ENCODE assay signal across 11 cellular contexts in the genomic region with DNA sequence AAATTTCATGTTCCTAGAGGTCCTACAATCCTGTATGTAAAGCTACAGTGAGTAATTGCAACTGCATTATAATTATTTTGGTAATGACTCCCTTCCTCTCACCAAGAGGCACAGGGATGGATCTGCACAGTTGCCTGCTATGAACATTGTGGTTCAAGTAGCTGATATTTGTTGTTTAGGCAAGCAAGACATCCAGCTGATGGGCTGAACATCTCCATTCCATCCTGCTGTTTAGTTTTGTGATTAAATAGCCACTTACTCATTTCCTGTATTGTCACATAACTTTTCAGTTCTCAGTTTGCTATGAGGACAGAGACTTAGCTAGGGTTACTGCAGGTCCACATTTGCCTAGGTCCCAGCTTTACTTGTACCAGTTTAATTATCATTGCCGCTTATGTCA.
A peak's percentile ranks its signal among the peaks of the same experiment; 100 is the strongest.
DNase-seq lines count a peak whose midpoint lies in the region; ATAC-seq lines count a peak whose summit lies in the region.
"Had no signal": no experiment of that assay in that cellular context is flagged by ENCODE, and none has a peak within 500 bp of the region (broad histone marks: within the 10 kb centered on the region; RNA-seq: fewer than 3 reads in every experiment).

No MANE protein-coding gene starts in this region.

- H3K36me3 Mint-ChIP-seq in naive thymus-derived CD4-positive, alpha-beta T cell = peaks cover 0 to 3% (median 0%) of the 10 kb centered on the region in 5 donors
- no peaks in the 10 kb centered on the region for H3K36me3 Mint-ChIP-seq in effector memory CD8-positive, alpha-beta T cell (ENCODE audit: insufficient read depth)

- peak; percentile 56 for ATAC-seq in naive thymus-derived CD4-positive, alpha-beta T cell
- no peak for ATAC-seq in effector memory CD8-positive, alpha-beta T cell (replicated peaks)

- H3K36me3 ChIP-seq in naive thymus-derived CD4-positive, alpha-beta T cell (ENCODE audit: control insufficient read depth in 2 of 3, insufficient read depth in 3 of 3, low read length in 3 of 3) = no peaks in the 10 kb centered on the region

- H3K4me1 Mint-ChIP-seq in naive thymus-derived CD4-positive, alpha-beta T cell = peaks cover 24 to 58% (median 36%) of the 10 kb centered on the region in 7 donors
- H3K4me1 Mint-ChIP-seq in effector memory CD8-positive, alpha-beta T cell (ENCODE audit: low read depth in 2 of 2) = peaks cover 27 to 31% of the 10 kb centered on the region in 2 donors

- H3K27ac ChIP-seq in naive thymus-derived CD4-positive, alpha-beta T cell (ENCODE audit: low read depth, low read length) = no peak overlapping the region
- H3K27ac ChIP-seq: SK-N-MC had no signal

- H3K9me3 Mint-ChIP-seq in naive thymus-derived CD4-positive, alpha-beta T cell = no peaks in the 10 kb centered on the region
- H3K9me3 Mint-ChIP-seq in effector memory CD8-positive, alpha-beta T cell = no peaks in the 10 kb centered on the region

- H3K9me3 ChIP-seq in naive thymus-derived CD4-positive, alpha-beta T cell (ENCODE audit: control insufficient read depth in 2 of 3, low read length in 3 of 3) = no peaks in the 10 kb centered on the region

- no peak overlapping the region for H3K4me3 ChIP-seq in naive thymus-derived CD4-positive, alpha-beta T cell (ENCODE audit: low read length)
- H3K4me3 ChIP-seq: SK-N-MC had no signal

- H3K27me3 ChIP-seq in naive thymus-derived CD4-positive, alpha-beta T cell (ENCODE audit: control insufficient read depth in 2 of 2, insufficient read depth in 2 of 2, low read length in 2 of 2) = no peaks in the 10 kb centered on the region

- CTCF ChIA-PET in naive thymus-derived CD4-positive, alpha-beta T cell (lab: Charles Lee) = no interaction called here

- intact Hi-C loops in naive thymus-derived CD4-positive, alpha-beta T cell (cut with micrococcal nuclease) = no loop called here

- peaks cover 20 to 22% of the 10 kb centered on the region in 2 donors for H3K4me1 ChIP-seq in naive thymus-derived CD4-positive, alpha-beta T cell (ENCODE audit: control insufficient read depth in 2 of 2, insufficient read depth in 2 of 2, low read length in 2 of 2)

- H3K27me3 Mint-ChIP-seq in naive thymus-derived CD4-positive, alpha-beta T cell = no peaks in the 10 kb centered on the region
- no peaks in the 10 kb centered on the region for H3K27me3 Mint-ChIP-seq in effector memory CD8-positive, alpha-beta T cell

- POLR2A ChIA-PET in naive thymus-derived CD4-positive, alpha-beta T cell (lab: Charles Lee) = no interaction called here

- no peak overlapping the region for H3K27ac Mint-ChIP-seq in naive thymus-derived CD4-positive, alpha-beta T cell
- H3K27ac Mint-ChIP-seq in effector memory CD8-positive, alpha-beta T cell = no peak overlapping the region

- DNase-seq in CD1c-positive myeloid dendritic cell (ENCODE audit: extremely low spot score) (peak; percentile 47), LHCN-M2 (ENCODE audit: low read depth) (peak; percentile 79), amniotic epithelial cell (ENCODE audit: low read depth) (peak; percentile 39), OCI-M2 (lab: John Stamatoyannopoulos, UW; ENCODE audit: unreplicated experiment) (no peak), NCI-H524 treated with DMSO at 0.1 percent for 48 hours (lab: John Stamatoyannopoulos, UW) (no peak), NCI-H2081 treated with DMSO at 0.1 percent for 48 hours (lab: John Stamatoyannopoulos, UW) (no peak)
- no peak for DNase-seq in naive thymus-derived CD4-positive, alpha-beta T cell
- DNase-seq in effector memory CD8-positive, alpha-beta T cell = no peak
- DNase-seq: midbrain, NCI-H187 treated with DMSO at 0.1 percent for 48 hours had no signal

- H3K4me3 Mint-ChIP-seq in naive thymus-derived CD4-positive, alpha-beta T cell = peak overlapping the region in 1 of 10 donors; percentile 34
- H3K4me3 Mint-ChIP-seq in effector memory CD8-positive, alpha-beta T cell = no peak overlapping the region

Comparison
In these comparisons a context has a peak if more than half of its experiments do, and no peak if none do; other contexts are left out.
1. DNase-seq: peak in CD1c-positive myeloid dendritic cell (single experiment), LHCN-M2 (single experiment) and amniotic epithelial cell (single experiment); none in naive thymus-derived CD4-positive, alpha-beta T cell (0 of 9), OCI-M2 (single experiment), NCI-H524 treated with DMSO at 0.1 percent for 48 hours (single experiment), effector memory CD8-positive, alpha-beta T cell (0 of 3) and NCI-H2081 treated with DMSO at 0.1 percent for 48 hours (single experiment).